ENCODE assay signal across 8 cellular contexts in genomic region chr2:207239754-207240494, GRCh38.
DNase-seq lines count a peak whose midpoint lies in the region; ATAC-seq and TF ChIP-seq lines count a peak whose summit lies in the region.

No MANE protein-coding gene starts in this region.

- H3K9me3 Mint-ChIP-seq in activated T-helper 2 cell treated with anti-CD3 and anti-CD28 coated beads, Interferon-gamma antibody, Interleukin-2, Interleukin-4, amounts not matched to agents 10 μg/mL and 5 μg/mL and 100 μg/mL, durations not matched to agents 14 hours and 24 hours and 36 hours, result no peaks in the 10 kb centered on the region

- in situ Hi-C loops in HAP-1 (cut with MboI; ENCODE audit: low sequenced_read_pairs), result no loop called here

- no peaks in the 10 kb centered on the region for H3K27me3 ChIP-seq in left lung
- H3K27me3 ChIP-seq in HAP-1 (ENCODE audit: low read depth), result no peaks in the 10 kb centered on the region

- H3K9me3 ChIP-seq in left lung (peaks cover 0 to 2% of the 10 kb centered on the region in 2 donors), HAP-1 (no peaks in the 10 kb centered on the region)

- H3K4me1 ChIP-seq in left lung (peaks cover 12 to 62% of the 10 kb centered on the region in 2 donors), HAP-1 (peaks cover 8% of the 10 kb centered on the region)

- H3K4me1 Mint-ChIP-seq in activated T-helper 2 cell treated with anti-CD3 and anti-CD28 coated beads, Interferon-gamma antibody, Interleukin-2, Interleukin-4, amounts not matched to agents 10 μg/mL and 5 μg/mL and 100 μg/mL, durations not matched to agents 14 hours and 24 hours and 36 hours (ENCODE audit: low read depth), result peaks cover 36% of the 10 kb centered on the region

- H3K36me3 ChIP-seq in left lung, result no peaks in the 10 kb centered on the region
- H3K36me3 ChIP-seq in HAP-1 (replicated peaks), result no peaks in the 10 kb centered on the region

- peak overlapping the region; percentile 84 for H3K27ac Mint-ChIP-seq in activated T-helper 2 cell treated with anti-CD3 and anti-CD28 coated beads, Interferon-gamma antibody, Interleukin-2, Interleukin-4, amounts not matched to agents 10 μg/mL and 5 μg/mL and 100 μg/mL, durations not matched to agents 14 hours and 24 hours and 36 hours

- DNase-seq in DMS53 (lab: John Stamatoyannopoulos, UW) (peak; percentile 60), left lung (no peak), 8988T (no peak), HAP-1 (ENCODE audit: low spot score in 2 of 2) (no peak), NCI-H128 (lab: John Stamatoyannopoulos, UW; ENCODE audit: unreplicated experiment) (no peak)
- no peak for DNase-seq in activated T-helper 2 cell treated with anti-CD3 and anti-CD28 coated beads, Interferon-gamma antibody, Interleukin-2, Interleukin-4, amounts not matched to agents 10 μg/mL and 5 μg/mL and 100 μg/mL, durations not matched to agents 14 hours and 24 hours and 36 hours (ENCODE audit: low spot score)
- no peak for DNase-seq in stimulated activated naive CD4-positive, alpha-beta T cell treated with Interleukin-2 at 50 U/mL for 16 hours (lab: John Stamatoyannopoulos, UW)

- peak; percentile 61 for ATAC-seq in HG02763 (IDR thresholded peaks at IDR 0.05; ENCODE audit: unreplicated experiment)
- peak; percentile 64 for ATAC-seq in left lung

- H3K27ac ChIP-seq in left lung, result peak overlapping the region; percentile 57 to 82

- intact Hi-C loops in activated T-helper 2 cell treated with anti-CD3 and anti-CD28 coated beads, Interferon-gamma antibody, Interleukin-2, Interleukin-4, amounts not matched to agents 10 μg/mL and 5 μg/mL and 100 μg/mL, durations not matched to agents 14 hours and 24 hours and 36 hours (cut with micrococcal nuclease), result loop anchor here (1.0 to 5.0 kb wide), 7 partner anchors 9 to 287 kb away; partner anchors contain the start of gene CREB1
- intact Hi-C loops in left lung (cut with DNase I), result no loop called here

- H3K36me3 Mint-ChIP-seq in activated T-helper 2 cell treated with anti-CD3 and anti-CD28 coated beads, Interferon-gamma antibody, Interleukin-2, Interleukin-4, amounts not matched to agents 10 μg/mL and 5 μg/mL and 100 μg/mL, durations not matched to agents 14 hours and 24 hours and 36 hours (ENCODE audit: low read depth), result peaks cover 4% of the 10 kb centered on the region

- H3K4me3 ChIP-seq in left lung (no peak overlapping the region), HAP-1 (no peak overlapping the region)

- H3K27me3 Mint-ChIP-seq in activated T-helper 2 cell treated with anti-CD3 and anti-CD28 coated beads, Interferon-gamma antibody, Interleukin-2, Interleukin-4, amounts not matched to agents 10 μg/mL and 5 μg/mL and 100 μg/mL, durations not matched to agents 14 hours and 24 hours and 36 hours (ENCODE audit: low read depth), result no peaks in the 10 kb centered on the region

- TF ChIP-seq CTCF in left lung (IDR thresholded peaks at IDR 0.05), result no peak

- H3K4me3 Mint-ChIP-seq in activated T-helper 2 cell treated with anti-CD3 and anti-CD28 coated beads, Interferon-gamma antibody, Interleukin-2, Interleukin-4, amounts not matched to agents 10 μg/mL and 5 μg/mL and 100 μg/mL, durations not matched to agents 14 hours and 24 hours and 36 hours (ENCODE audit: low read depth), result peak overlapping the region; percentile 64
